Comparison of ENCODE assay signal across 8 cellular contexts in genomic region chr22:36385491-36386350, GRCh38. TPM values are rescaled to one million over a fixed set of nuclear protein-coding genes. Genes with fewer than 3 reads are reported as not detected.
DNase-seq lines count a peak whose midpoint lies in the region; ATAC-seq and TF ChIP-seq lines count a peak whose summit lies in the region.

No MANE protein-coding gene starts in this region.

- H3K9ac ChIP-seq in ES-I3 (ENCODE audit: low read depth, low read length) (peak overlapping the region; percentile 83), trophoblast cell (ENCODE audit: low read length) (peak overlapping the region; percentile 90)

- H4K8ac ChIP-seq in trophoblast cell (ENCODE audit: low read depth, low read length) = peak overlapping the region; percentile 1

- no peaks in the 10 kb centered on the region for H3K27me3 ChIP-seq in trophoblast cell (ENCODE audit: insufficient read depth, low read length)

- TF ChIP-seq CTCF in fibroblast of villous mesenchyme (IDR thresholded peaks at IDR 0.05; ENCODE audit: insufficient read depth, low read depth, low read length) = no peak

- H3K36me3 ChIP-seq in ES-I3 (ENCODE audit: insufficient read depth, low read length) (0 out of 2 replicates have a peak, but pooled peaks cover 5% of the 10 kb centered on the region), trophoblast cell (ENCODE audit: control insufficient read depth in 1 of 2, insufficient read depth in 2 of 2, low read length in 2 of 2) (peaks cover 12 to 27% of the 10 kb centered on the region in 2 experiments)

- peaks cover 47% of the 10 kb centered on the region for H3K79me2 ChIP-seq in trophoblast cell (ENCODE audit: control insufficient read depth, insufficient read depth, low read length, poor library complexity)

- H3K4me3 ChIP-seq in fibroblast of villous mesenchyme (ENCODE audit: low read depth, low read length) (peak overlapping the region; percentile 95), trophoblast cell (ENCODE audit: low read depth, low read length) (peak overlapping the region; percentile 93)

- H2BK5ac ChIP-seq in trophoblast cell (ENCODE audit: low read depth, low read length, poor library complexity) = peak overlapping the region; percentile 94

- ATAC-seq in GM19463 (IDR thresholded peaks at IDR 0.05; ENCODE audit: unreplicated experiment) = no peak
- no peak for ATAC-seq in GM18519 (IDR thresholded peaks at IDR 0.05; ENCODE audit: low FRiP score, unreplicated experiment)

- H2BK12ac ChIP-seq in trophoblast cell (ENCODE audit: low read length) = peak overlapping the region; percentile 46

- peaks cover 3% of the 10 kb centered on the region for H3K4me1 ChIP-seq in ES-I3 (ENCODE audit: insufficient read depth, low read length)
- H3K4me1 ChIP-seq in trophoblast cell (ENCODE audit: control insufficient read depth in 1 of 2, insufficient read depth in 2 of 2, low read length in 2 of 2) = peaks cover 8 to 12% of the 10 kb centered on the region in 2 experiments

- H2AK5ac ChIP-seq in trophoblast cell (ENCODE audit: low read length) = peak overlapping the region; percentile 61

- H4K91ac ChIP-seq in trophoblast cell (ENCODE audit: low read depth, low read length) = peak overlapping the region; percentile 93

- H2BK120ac ChIP-seq in trophoblast cell (ENCODE audit: insufficient read depth, low read length, poor library complexity) = peak overlapping the region; percentile 74

- peaks cover 23% of the 10 kb centered on the region for H3K79me1 ChIP-seq in trophoblast cell (ENCODE audit: low read length)

- peak overlapping the region; percentile 94 for H3K27ac ChIP-seq in trophoblast cell (ENCODE audit: low read depth, low read length)

- DNase-seq in NCI-H2171 (lab: John Stamatoyannopoulos, UW) = peak; percentile 78
- DNase-seq in activated T-cell treated with anti-CD3 and anti-CD28 coated beads, Interleukin-2, amount 50 U/mL, for 48 hours = peak; percentile 80 to 81
- DNase-seq in fibroblast of villous mesenchyme (ENCODE audit: low read depth) = no peak
- peak; percentile 72 to 73 for DNase-seq in trophoblast cell
- DNase-seq in 8988T = no peak

- H4K12ac ChIP-seq in trophoblast cell (ENCODE audit: low read depth, low read length) = peak overlapping the region; percentile 48

- H2AFZ ChIP-seq in trophoblast cell (ENCODE audit: insufficient read depth, low read length, poor library complexity) = no peak overlapping the region

- peak overlapping the region; percentile 78 for H3K14ac ChIP-seq in trophoblast cell (ENCODE audit: low read length)

- H3K23ac ChIP-seq in trophoblast cell (ENCODE audit: low read length) = no peak overlapping the region

- WGBS in trophoblast cell (ENCODE audit: extremely low coverage, insufficient coverage, insufficient read length) = no CpG with 5 or more reads among the region's 12 CpGs

- peak overlapping the region; percentile 14 for H3K18ac ChIP-seq in trophoblast cell (ENCODE audit: low read length)

- peak overlapping the region; percentile 100 for H3K4ac ChIP-seq in trophoblast cell (ENCODE audit: low read depth, low read length)

- no peaks in the 10 kb centered on the region for H3K9me3 ChIP-seq in ES-I3 (ENCODE audit: control insufficient read depth, insufficient read depth, low read length)
- no peaks in the 10 kb centered on the region for H3K9me3 ChIP-seq in trophoblast cell (ENCODE audit: insufficient read depth, low read depth, low read length)

- peak overlapping the region; percentile 66 for H3K4me2 ChIP-seq in trophoblast cell (ENCODE audit: low read length)

RNA-seq across cellular contexts. Expression of gene MYH9, which starts 2.0 kb away (rescaled TPM):
- total RNA-seq in fibroblast of villous mesenchyme = 1,420 and 1,714 TPM in 2 replicates
- polyA plus RNA-seq in trophoblast cell (2013) = 280 and 288 TPM in 2 replicates

Comparison
In these comparisons a context has a peak if more than half of its experiments do, and no peak if none do; other contexts are left out.
1. DNase-seq: peak in NCI-H2171 (single experiment), activated T-cell treated with anti-CD3 and anti-CD28 coated beads, Interleukin-2, amount 50 U/mL, for 48 hours (2 of 2) and trophoblast cell (2 of 2); none in fibroblast of villous mesenchyme (single experiment) and 8988T (single experiment).